25 cellular contexts compared by ENCODE assay signal in the genomic region with DNA sequence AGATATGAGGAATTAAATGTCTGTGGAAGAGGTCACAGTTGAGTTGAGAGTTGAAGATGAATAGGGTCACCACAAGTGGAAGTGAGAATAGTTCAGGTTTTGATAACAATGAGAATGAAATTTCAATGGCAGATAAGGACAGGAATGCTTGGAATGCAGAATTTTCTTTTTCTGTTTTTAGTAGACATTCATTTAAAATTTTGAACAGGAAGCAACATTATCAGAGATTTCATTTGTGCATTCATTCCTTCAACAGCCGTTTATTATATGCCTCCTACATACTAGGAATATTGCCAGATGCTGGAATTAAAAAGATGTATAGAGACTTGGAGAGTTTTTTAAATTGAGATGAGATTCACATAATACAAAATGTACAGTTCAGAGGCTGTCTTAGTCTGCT.
"Had no signal": no experiment of that assay in that cellular context is flagged by ENCODE, and none has a peak within 500 bp of the region (broad histone marks: within the 10 kb centered on the region; RNA-seq: fewer than 3 reads in every experiment).

No MANE protein-coding gene starts in this region.

- H3K27ac ChIP-seq: body of pancreas, colonic mucosa, heart right ventricle, pancreas, right lobe of liver, uterus had no signal

- ATAC-seq: activated CD8-positive, alpha-beta memory T cell treated with anti-CD3 and anti-CD28 coated beads, Interleukin-2, amount 10 ng/mL, durations not matched to agents 7 days and 5 days; activated T-helper 17 cell treated with anti-CD3 and anti-CD28 coated beads, Interleukin-2, amount 50 U/mL, for 72 hours; body of pancreas; esophagus mucosa; heart right ventricle; left ventricle myocardium superior; naive thymus-derived CD8-positive, alpha-beta T cell; pancreas; right lobe of liver had no signal

- H3K36me3 ChIP-seq: colonic mucosa, uterus had no signal

- H3K27ac Mint-ChIP-seq: activated B cell treated with CpG ODN at 0.5 μM for 24 hours; activated CD4-positive, alpha-beta memory T cell treated with anti-CD3 and anti-CD28 coated beads, Interleukin-2, amount 10 ng/mL, durations not matched to agents 7 days and 5 days; activated CD8-positive, alpha-beta memory T cell treated with anti-CD3 and anti-CD28 coated beads, Interleukin-2, amount 10 ng/mL, durations not matched to agents 7 days and 5 days; activated naive CD8-positive, alpha-beta T cell treated with anti-CD3 and anti-CD28 coated beads, Interleukin-2, amount 10 ng/mL, durations not matched to agents 7 days and 5 days; activated T-helper 17 cell treated with anti-CD3 and anti-CD28 coated beads, Interleukin-2, amount 50 U/mL, for 72 hours; memory B cell; naive thymus-derived CD8-positive, alpha-beta T cell; stimulated activated naive CD8-positive, alpha-beta T cell treated with anti-CD3 and anti-CD28 coated beads, Interleukin-15, Interleukin-2, amounts not matched to agents 100 ng/mL and 50 ng/mL, for 24 hours; T-helper 2 cell treated with Interferon-gamma antibody and Interleukin-4, amounts not matched to agents 5 μg/mL and 100 μg/mL, for 36 hours had no signal

- DNase-seq: activated B cell treated with CpG ODN at 0.5 μM for 24 hours; activated CD4-positive, alpha-beta memory T cell treated with anti-CD3 and anti-CD28 coated beads, Interleukin-2, amount 10 ng/mL, durations not matched to agents 7 days and 5 days; activated CD4-positive, alpha-beta T cell treated with anti-CD3 and anti-CD28 coated beads for 4 hours; activated CD8-positive, alpha-beta memory T cell treated with anti-CD3 and anti-CD28 coated beads, Interleukin-2, amount 10 ng/mL, durations not matched to agents 7 days and 5 days; activated naive CD4-positive, alpha-beta T cell; activated naive CD8-positive, alpha-beta T cell treated with anti-CD3 and anti-CD28 coated beads, Interleukin-2, amount 10 ng/mL, durations not matched to agents 7 days and 5 days; amygdala; body of pancreas; caudate nucleus; colonic mucosa; heart right ventricle; left ventricle myocardium superior; naive thymus-derived CD8-positive, alpha-beta T cell; pancreas; right lobe of liver; small intestine; stimulated activated CD4-positive, alpha-beta T cell treated with anti-CD3 and anti-CD28 coated beads, Interleukin-15, amount 100 ng/mL, for 24 hours; stimulated activated CD4-positive, alpha-beta T cell treated with anti-CD3 and anti-CD28 coated beads, Interleukin-2, amount 100 ng/mL, for 48 hours; uterus had no signal

- H3K4me3 Mint-ChIP-seq: activated B cell treated with CpG ODN at 0.5 μM for 24 hours; activated CD4-positive, alpha-beta memory T cell treated with anti-CD3 and anti-CD28 coated beads, Interleukin-2, amount 10 ng/mL, durations not matched to agents 7 days and 5 days; activated CD8-positive, alpha-beta memory T cell treated with anti-CD3 and anti-CD28 coated beads, Interleukin-2, amount 10 ng/mL, durations not matched to agents 7 days and 5 days; activated naive CD8-positive, alpha-beta T cell treated with anti-CD3 and anti-CD28 coated beads, Interleukin-2, amount 10 ng/mL, durations not matched to agents 7 days and 5 days; activated T-helper 17 cell treated with anti-CD3 and anti-CD28 coated beads, Interleukin-2, amount 50 U/mL, for 72 hours; memory B cell; naive thymus-derived CD8-positive, alpha-beta T cell; stimulated activated naive CD8-positive, alpha-beta T cell treated with anti-CD3 and anti-CD28 coated beads, Interleukin-15, Interleukin-2, amounts not matched to agents 100 ng/mL and 50 ng/mL, for 24 hours; T-helper 2 cell treated with Interferon-gamma antibody and Interleukin-4, amounts not matched to agents 5 μg/mL and 100 μg/mL, for 36 hours had no signal

- H3K27me3 ChIP-seq: body of pancreas, colonic mucosa, heart right ventricle, pancreas, right lobe of liver, tibial nerve, uterus had no signal

- H3K4me3 ChIP-seq: body of pancreas, colonic mucosa, heart right ventricle, pancreas, right lobe of liver, tibial nerve, uterus had no signal

- H3K4me1 ChIP-seq: body of pancreas, colonic mucosa, heart right ventricle, pancreas had no signal

- H3K36me3 Mint-ChIP-seq: activated CD8-positive, alpha-beta memory T cell treated with anti-CD3 and anti-CD28 coated beads, Interleukin-2, amount 10 ng/mL, durations not matched to agents 7 days and 5 days; activated naive CD8-positive, alpha-beta T cell treated with anti-CD3 and anti-CD28 coated beads, Interleukin-2, amount 10 ng/mL, durations not matched to agents 7 days and 5 days had no signal

- H3K4me1 Mint-ChIP-seq: activated B cell treated with CpG ODN at 0.5 μM for 24 hours; activated CD4-positive, alpha-beta memory T cell treated with anti-CD3 and anti-CD28 coated beads, Interleukin-2, amount 10 ng/mL, durations not matched to agents 7 days and 5 days; activated CD8-positive, alpha-beta memory T cell treated with anti-CD3 and anti-CD28 coated beads, Interleukin-2, amount 10 ng/mL, durations not matched to agents 7 days and 5 days; activated naive CD8-positive, alpha-beta T cell treated with anti-CD3 and anti-CD28 coated beads, Interleukin-2, amount 10 ng/mL, durations not matched to agents 7 days and 5 days; activated T-helper 17 cell treated with anti-CD3 and anti-CD28 coated beads, Interleukin-2, amount 50 U/mL, for 72 hours; memory B cell had no signal

- H3K27me3 Mint-ChIP-seq: activated B cell treated with CpG ODN at 0.5 μM for 24 hours; activated CD4-positive, alpha-beta memory T cell treated with anti-CD3 and anti-CD28 coated beads, Interleukin-2, amount 10 ng/mL, durations not matched to agents 7 days and 5 days; activated CD8-positive, alpha-beta memory T cell treated with anti-CD3 and anti-CD28 coated beads, Interleukin-2, amount 10 ng/mL, durations not matched to agents 7 days and 5 days; activated naive CD8-positive, alpha-beta T cell treated with anti-CD3 and anti-CD28 coated beads, Interleukin-2, amount 10 ng/mL, durations not matched to agents 7 days and 5 days; activated T-helper 17 cell treated with anti-CD3 and anti-CD28 coated beads, Interleukin-2, amount 50 U/mL, for 72 hours; naive thymus-derived CD8-positive, alpha-beta T cell; stimulated activated naive CD8-positive, alpha-beta T cell treated with anti-CD3 and anti-CD28 coated beads, Interleukin-15, Interleukin-2, amounts not matched to agents 100 ng/mL and 50 ng/mL, for 24 hours had no signal

- H3K9me3 Mint-ChIP-seq: activated B cell treated with CpG ODN at 0.5 μM for 24 hours; activated CD4-positive, alpha-beta memory T cell treated with anti-CD3 and anti-CD28 coated beads, Interleukin-2, amount 10 ng/mL, durations not matched to agents 7 days and 5 days; activated naive CD8-positive, alpha-beta T cell treated with anti-CD3 and anti-CD28 coated beads, Interleukin-2, amount 10 ng/mL, durations not matched to agents 7 days and 5 days; activated T-helper 17 cell treated with anti-CD3 and anti-CD28 coated beads, Interleukin-2, amount 50 U/mL, for 72 hours; naive thymus-derived CD8-positive, alpha-beta T cell; stimulated activated naive CD8-positive, alpha-beta T cell treated with anti-CD3 and anti-CD28 coated beads, Interleukin-15, Interleukin-2, amounts not matched to agents 100 ng/mL and 50 ng/mL, for 24 hours; T-helper 2 cell treated with Interferon-gamma antibody and Interleukin-4, amounts not matched to agents 5 μg/mL and 100 μg/mL, for 36 hours had no signal
